Comparison of ENCODE assay signal across 8 cellular contexts in the genomic region with DNA sequence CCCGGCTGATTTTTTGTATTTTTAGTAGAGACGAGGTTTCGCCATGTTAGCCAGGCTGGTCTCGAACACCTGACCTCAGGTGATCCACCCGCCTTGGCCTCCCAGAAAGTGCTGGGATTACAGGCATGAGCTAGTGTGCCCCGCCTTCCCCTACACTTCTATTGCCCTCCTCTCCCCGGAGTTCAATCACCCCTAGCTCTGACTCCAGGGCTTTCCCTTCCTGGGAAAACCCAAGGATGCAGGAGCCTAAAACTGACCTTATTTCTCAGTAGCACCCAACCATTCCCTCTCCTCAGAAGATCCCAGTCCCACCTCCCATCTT. TPM values are rescaled to one million over a fixed set of nuclear protein-coding genes. Genes with fewer than 3 reads are reported as not detected.
DNase-seq lines count a peak whose midpoint lies in the region; ATAC-seq and TF ChIP-seq lines count a peak whose summit lies in the region.
"Not testable (repeated sequence)": the region's sequence is repeated elsewhere in the genome, so short reads cannot be mapped to it uniquely, and the experiment has no call there.

No MANE protein-coding gene starts in this region.

- H2AFZ ChIP-seq in IMR-90 (replicated peaks; ENCODE audit: low read length, poor library complexity); neural progenitor cell (replicated peaks): not testable (repeated sequence)

- H4K91ac ChIP-seq in IMR-90 (ENCODE audit: insufficient read depth, low read depth, low read length), result not testable (repeated sequence)

- POLR2A ChIA-PET in IMR-90 (lab: Charles Lee; ENCODE audit: unreplicated experiment); WTC11 (lab: Charles Lee): not testable (repeated sequence)

- H3K4me1 Mint-ChIP-seq in WTC11, result peaks cover 29% of the 10 kb centered on the region
- H3K4me1 Mint-ChIP-seq in activated naive CD4-positive, alpha-beta T cell treated with anti-CD3 and anti-CD28 coated beads, Interleukin-2, amount 50 U/mL, for 24 hours, result peaks cover 48% of the 10 kb centered on the region
- H3K4me1 Mint-ChIP-seq in dendritic cell treated with granulocyte-macrophage colony-stimulating factor and Interleukin-4, amounts not matched to agents 40 ng/mL and 50 ng/mL, for 4 days (ENCODE audit: low read depth), result peaks cover 47% of the 10 kb centered on the region
- peaks cover 33% of the 10 kb centered on the region for H3K4me1 Mint-ChIP-seq in neural progenitor cell

- not testable (repeated sequence) for BruUV-seq in IMR-90 (replicated peaks; lab: Mats Ljungman, UMichigan)

- WGBS in IMR-90 (ENCODE audit: extremely low coverage in 2 of 2, insufficient read length in 1 of 2), 2 experiments, result no CpG with 5 or more reads among the region's 7 CpGs

- TF ChIP-seq POLR2A in IMR-90 (IDR thresholded peaks at IDR 0.05; ENCODE audit: low read depth, low read length), result not testable (repeated sequence)

- H3K27ac Mint-ChIP-seq in WTC11; activated naive CD4-positive, alpha-beta T cell treated with anti-CD3 and anti-CD28 coated beads, Interleukin-2, amount 50 U/mL, for 24 hours: not testable (repeated sequence)
- H3K27ac Mint-ChIP-seq in dendritic cell treated with granulocyte-macrophage colony-stimulating factor and Interleukin-4, amounts not matched to agents 40 ng/mL and 50 ng/mL, for 4 days, result peak overlapping the region; percentile 84
- H3K27ac Mint-ChIP-seq in neural progenitor cell, result peak overlapping the region; percentile 4

- peak overlapping the region; percentile 38 for H4K5ac ChIP-seq in IMR-90 (ENCODE audit: low read depth, low read length)

- peaks cover 21 to 67% of the 10 kb centered on the region in 2 experiments; a peak in 3 of 4 replicates for H3K79me1 ChIP-seq in IMR-90 (ENCODE audit: low read depth in 1 of 2, low read length in 2 of 2)

- not testable (repeated sequence) for H2BK15ac ChIP-seq in IMR-90 (ENCODE audit: low read depth, low read length)

- H3K14ac ChIP-seq in IMR-90 (replicated peaks; ENCODE audit: low read depth, low read length), result not testable (repeated sequence)

- not testable (repeated sequence) for H3K9me1 ChIP-seq in IMR-90 (ENCODE audit: insufficient read depth, low read length)

- 0 out of 2 replicates have a peak overlapping the region, but pooled peaks have one; percentile 4 for H2AK5ac ChIP-seq in IMR-90 (ENCODE audit: low read depth, low read length)

- H3K9me3 ChIP-seq in BLaER1 treated with 17β-estradiol and CSF1 and Interleukin-3, amounts not matched to agents 10 nM and 100 nM (replicated peaks in 1 of 11); IMR-90 (ENCODE audit: control insufficient read depth, insufficient read depth, low read length); left lung; neural progenitor cell (ENCODE audit: low read depth); stomach smooth muscle (ENCODE audit: control insufficient read depth in 2 of 2, low read length in 2 of 2): not testable (repeated sequence)

- ATAC-seq in IMR-90 (ENCODE audit: low read depth); WTC11; left lung: not testable (repeated sequence)

- H3K4me2 ChIP-seq in BLaER1 treated with 17β-estradiol and CSF1 and Interleukin-3, amounts not matched to agents 10 nM and 100 nM, result peak overlapping the region; percentile 93 to 100 (median 99)
- not testable (repeated sequence) for H3K4me2 ChIP-seq in IMR-90 (ENCODE audit: low read depth, low read length)
- peak overlapping the region; percentile 29 for H3K4me2 ChIP-seq in neural progenitor cell

- H2AK9ac ChIP-seq in IMR-90 (replicated peaks; ENCODE audit: low read depth, low read length, poor library complexity), result peak overlapping the region; percentile 60

- dilution Hi-C loops in IMR-90 (cut with HindIII; ENCODE audit: low sequenced_read_pairs, unreplicated experiment), result not testable (repeated sequence)

- H4K20me1 ChIP-seq in BLaER1 treated with 17β-estradiol and CSF1 and Interleukin-3, amounts not matched to agents 10 nM and 100 nM, result peaks cover 26 to 96% (median 80%) of the 10 kb centered on the region in 11 experiments; a peak in 21 of 22 replicates
- H4K20me1 ChIP-seq in IMR-90 (ENCODE audit: insufficient read depth, low read length) (peaks cover 26% of the 10 kb centered on the region; the same call in 1 of the 2 replicates), neural progenitor cell (ENCODE audit: low read depth) (peaks cover 31% of the 10 kb centered on the region)

- not testable (repeated sequence) for DNase-seq in IMR-90; WTC11 (ENCODE audit: low spot score); left lung; neural progenitor cell (ENCODE audit: low spot score)

- peaks cover 42% of the 10 kb centered on the region for H3F3A ChIP-seq in neural progenitor cell (ENCODE audit: low read depth)

- peaks cover 47% of the 10 kb centered on the region for H3K79me2 ChIP-seq in neural progenitor cell (ENCODE audit: low read depth)

- H3K4me3 Mint-ChIP-seq in WTC11 (peak overlapping the region; percentile 73), neural progenitor cell (peak overlapping the region; percentile 91)
- peak overlapping the region; percentile 89 for H3K4me3 Mint-ChIP-seq in activated naive CD4-positive, alpha-beta T cell treated with anti-CD3 and anti-CD28 coated beads, Interleukin-2, amount 50 U/mL, for 24 hours
- H3K4me3 Mint-ChIP-seq in dendritic cell treated with granulocyte-macrophage colony-stimulating factor and Interleukin-4, amounts not matched to agents 40 ng/mL and 50 ng/mL, for 4 days, result peak overlapping the region; percentile 83

- H2BK120ac ChIP-seq in IMR-90 (ENCODE audit: low read depth, low read length), result not testable (repeated sequence)

- CTCF ChIA-PET in IMR-90 (lab: Yijun Ruan, JAX), result interaction anchor here (0.7 kb wide), 1 partner anchor 84 kb away, joined by 3 read pairs; no protein-coding TSS in a partner anchor
- CTCF ChIA-PET in WTC11 (lab: Charles Lee), result interaction anchor here (0.6 to 13.4 kb wide), 2 partner anchors 18 to 54 kb away, joined by 8 to 195 read pairs; no protein-coding TSS in a partner anchor

- intact Hi-C loops in IMR-90 (cut with micrococcal nuclease), result loop anchor here (1.0 to 10.0 kb wide), 4 partner anchors 51 to 572 kb away; a partner anchor contains a TSS
- intact Hi-C loops in dendritic cell treated with granulocyte-macrophage colony-stimulating factor and Interleukin-4, amounts not matched to agents 40 ng/mL and 50 ng/mL, for 4 days (cut with micrococcal nuclease); left lung (cut with DNase I): not testable (repeated sequence)

- not testable (repeated sequence) for H3K56ac ChIP-seq in IMR-90 (ENCODE audit: extremely low read depth, insufficient read depth, low read length)

- TF ChIP-seq RAD21 in IMR-90 (IDR thresholded peaks at IDR 0.05; ENCODE audit: low read length), result not testable (repeated sequence)

- peak overlapping the region in 5 of 10 experiments; percentile 90 to 99 (median 94); a peak in 8 of 20 replicates for H3K4me3 ChIP-seq in BLaER1 treated with 17β-estradiol and CSF1 and Interleukin-3, amounts not matched to agents 10 nM and 100 nM
- not testable (repeated sequence) for H3K4me3 ChIP-seq in IMR-90 (ENCODE audit: insufficient read depth, low read depth, low read length); neural progenitor cell
- H3K4me3 ChIP-seq in left lung, result peak overlapping the region in 1 of 2 donors; percentile 86
- H3K4me3 ChIP-seq in stomach smooth muscle (ENCODE audit: low read length in 2 of 2), result peak overlapping the region in 1 of 2 donors; percentile 89

- not testable (repeated sequence) for H3K9me3 Mint-ChIP-seq in WTC11; activated naive CD4-positive, alpha-beta T cell treated with anti-CD3 and anti-CD28 coated beads, Interleukin-2, amount 50 U/mL, for 24 hours; dendritic cell treated with granulocyte-macrophage colony-stimulating factor and Interleukin-4, amounts not matched to agents 40 ng/mL and 50 ng/mL, for 4 days; neural progenitor cell

- H4K8ac ChIP-seq in IMR-90 (ENCODE audit: low read depth in 2 of 2, low read length in 2 of 2), result not testable (repeated sequence)

- 0 out of 22 replicates have a peak overlapping the region, but pooled peaks of 3 of the 11 experiments have one; percentile 15 to 83 (median 24) for H3K9ac ChIP-seq in BLaER1 treated with 17β-estradiol and CSF1 and Interleukin-3, amounts not matched to agents 10 nM and 100 nM
- H3K9ac ChIP-seq in IMR-90 (ENCODE audit: low read depth, low read length); neural progenitor cell; stomach smooth muscle (ENCODE audit: low read length in 2 of 2): not testable (repeated sequence)

- H3K27ac ChIP-seq in BLaER1 treated with 17β-estradiol and CSF1 and Interleukin-3, amounts not matched to agents 10 nM and 100 nM, result peak overlapping the region in 6 of 11 experiments; percentile 20 to 77 (median 51); a peak in 6 of 22 replicates
- H3K27ac ChIP-seq in IMR-90 (ENCODE audit: insufficient read depth, low read length); neural progenitor cell: not testable (repeated sequence)
- peak overlapping the region; percentile 46 to 78 for H3K27ac ChIP-seq in left lung
- H3K27ac ChIP-seq in stomach smooth muscle (ENCODE audit: low read length), result peak overlapping the region; percentile 46

- not testable (repeated sequence) for H3K18ac ChIP-seq in IMR-90 (ENCODE audit: low read depth, low read length)

- H3K4ac ChIP-seq in IMR-90 (ENCODE audit: low read depth, low read length), result not testable (repeated sequence)

- H2BK20ac ChIP-seq in IMR-90 (ENCODE audit: low read depth, low read length), result not testable (repeated sequence)

- TF ChIP-seq CTCF in IMR-90 (conservative IDR thresholded peaks at IDR 0.05; ENCODE audit: low read depth, low read length); WTC11 (IDR thresholded peaks at IDR 0.05); left lung (IDR thresholded peaks at IDR 0.05); neural progenitor cell (IDR thresholded peaks at IDR 0.05): not testable (repeated sequence)

- in situ Hi-C loops in IMR-90 (cut with MboI; ENCODE audit: low sequenced_read_pairs), result not testable (repeated sequence)

- H3K4me1 ChIP-seq in BLaER1 treated with 17β-estradiol and CSF1 and Interleukin-3, amounts not matched to agents 10 nM and 100 nM, result peaks cover 39 to 64% (median 58%) of the 10 kb centered on the region in 10 experiments
- peaks cover 23% of the 10 kb centered on the region for H3K4me1 ChIP-seq in IMR-90 (ENCODE audit: control insufficient read depth, insufficient read depth, low read length)
- H3K4me1 ChIP-seq in left lung, result peaks cover 20 to 55% of the 10 kb centered on the region in 2 donors
- peaks cover 10% of the 10 kb centered on the region for H3K4me1 ChIP-seq in neural progenitor cell
- H3K4me1 ChIP-seq in stomach smooth muscle (ENCODE audit: control insufficient read depth, insufficient read depth, low read length), result peaks cover 40% of the 10 kb centered on the region

- not testable (repeated sequence) for H3K27me3 Mint-ChIP-seq in WTC11 (ENCODE audit: low read depth); activated naive CD4-positive, alpha-beta T cell treated with anti-CD3 and anti-CD28 coated beads, Interleukin-2, amount 50 U/mL, for 24 hours; dendritic cell treated with granulocyte-macrophage colony-stimulating factor and Interleukin-4, amounts not matched to agents 40 ng/mL and 50 ng/mL, for 4 days; neural progenitor cell (ENCODE audit: insufficient read depth, low read depth)

- H3K27me3 ChIP-seq in BLaER1 treated with 17β-estradiol and CSF1 and Interleukin-3, amounts not matched to agents 10 nM and 100 nM; IMR-90 (ENCODE audit: control insufficient read depth, insufficient read depth, low read length); left lung; neural progenitor cell; stomach smooth muscle (ENCODE audit: control insufficient read depth in 1 of 2, insufficient read depth in 2 of 2, low read length in 2 of 2): not testable (repeated sequence)

- H2BK5ac ChIP-seq in IMR-90 (ENCODE audit: low read depth, low read length, poor library complexity, severe bottlenecking), result not testable (repeated sequence)

- not testable (repeated sequence) for H3K23ac ChIP-seq in IMR-90 (ENCODE audit: low read depth, low read length)

- peaks cover 45 to 58% (median 52%) of the 10 kb centered on the region in 11 experiments for H3K36me3 ChIP-seq in BLaER1 treated with 17β-estradiol and CSF1 and Interleukin-3, amounts not matched to agents 10 nM and 100 nM
- peaks cover 29% of the 10 kb centered on the region for H3K36me3 ChIP-seq in IMR-90 (ENCODE audit: control insufficient read depth, insufficient read depth, low read length)
- H3K36me3 ChIP-seq in left lung, result peaks cover 0 to 46% of the 10 kb centered on the region in 2 donors
- H3K36me3 ChIP-seq in neural progenitor cell, result not testable (repeated sequence)
- H3K36me3 ChIP-seq in stomach smooth muscle (ENCODE audit: control insufficient read depth in 2 of 2, insufficient read depth in 2 of 2, low read length in 2 of 2), result peaks cover 26 to 27% of the 10 kb centered on the region in 2 donors

- H3K36me3 Mint-ChIP-seq in WTC11 (peaks cover 31% of the 10 kb centered on the region), neural progenitor cell (peaks cover 19% of the 10 kb centered on the region)
- not testable (repeated sequence) for H3K36me3 Mint-ChIP-seq in activated naive CD4-positive, alpha-beta T cell treated with anti-CD3 and anti-CD28 coated beads, Interleukin-2, amount 50 U/mL, for 24 hours
- peaks cover 71% of the 10 kb centered on the region for H3K36me3 Mint-ChIP-seq in dendritic cell treated with granulocyte-macrophage colony-stimulating factor and Interleukin-4, amounts not matched to agents 40 ng/mL and 50 ng/mL, for 4 days (ENCODE audit: low read depth)

RNA-seq across cellular contexts. Expression of a gene that starts 0.6 kb away (rescaled TPM):
- total RNA-seq in IMR-90 (2012; rRNA removed) (5.6 and 5.8 TPM in 2 replicates), WTC11 (2021) (14.1 to 15.4 TPM (median 14.5 TPM) in 3 replicates), left lung (10 to 100 TPM; 15.2 to 27.9 TPM), neural progenitor cell (ENCODE audit: low replicate concordance) (9.9 and 21.1 TPM in 2 replicates)
- polyA plus RNA-seq in IMR-90 (2012; rRNA removed), result 35.1 and 37.8 TPM in 2 replicates
- 30.6 and 33.4 TPM in 2 replicates for polyA plus RNA-seq in IMR-90 (2012; cell fraction: cytosol; rRNA removed)
- 194 and 345 TPM in 2 replicates for polyA plus RNA-seq in IMR-90 (2012; cell fraction: nucleus; rRNA removed; ENCODE audit: low replicate concordance)

RNA-seq across cellular contexts. Expression of a gene that starts 11.6 kb away (rescaled TPM):
- total RNA-seq in IMR-90 (2012; rRNA removed) (32.5 and 35.8 TPM in 2 replicates), WTC11 (2021) (68.4 to 79.4 TPM (median 72.4 TPM) in 3 replicates), left lung (10 to 100 TPM; 23.4 to 48.1 TPM), neural progenitor cell (ENCODE audit: low replicate concordance) (43.8 and 47.8 TPM in 2 replicates)
- 49.9 and 51.7 TPM in 2 replicates for polyA plus RNA-seq in IMR-90 (2012; rRNA removed)
- polyA plus RNA-seq in IMR-90 (2012; cell fraction: cytosol; rRNA removed), result 11.8 and 18.6 TPM in 2 replicates
- polyA plus RNA-seq in IMR-90 (2012; cell fraction: nucleus; rRNA removed; ENCODE audit: low replicate concordance), result 170 and 206 TPM in 2 replicates

RNA-seq across cellular contexts. Expression of a gene that starts 22.1 kb away (rescaled TPM):
- total RNA-seq in IMR-90 (2012; rRNA removed) (11,536 and 12,939 TPM in 2 replicates), WTC11 (2021) (4,276 to 4,694 TPM (median 4,682 TPM) in 3 replicates), left lung (1,000 to 10,000 TPM; 1,126 to 2,070 TPM), neural progenitor cell (ENCODE audit: low replicate concordance) (3,866 and 6,177 TPM in 2 replicates)
- polyA plus RNA-seq in IMR-90 (2012; rRNA removed), result 21,893 and 22,387 TPM in 2 replicates
- 8,363 and 20,126 TPM in 2 replicates for polyA plus RNA-seq in IMR-90 (2012; cell fraction: cytosol; rRNA removed)
- polyA plus RNA-seq in IMR-90 (2012; cell fraction: nucleus; rRNA removed; ENCODE audit: low replicate concordance), result 5,196 and 8,980 TPM in 2 replicates

RNA-seq across cellular contexts. Expression of a gene that starts 50.7 kb away (rescaled TPM):
- total RNA-seq in IMR-90 (2012; rRNA removed) (262 and 279 TPM in 2 replicates), WTC11 (2021) (333 to 354 TPM (median 334 TPM) in 3 replicates), left lung (100 to 1,000 TPM; 159 to 171 TPM), neural progenitor cell (ENCODE audit: low replicate concordance) (381 and 412 TPM in 2 replicates)
- 99.8 and 116 TPM in 2 replicates for polyA plus RNA-seq in IMR-90 (2012; rRNA removed)
- polyA plus RNA-seq in IMR-90 (2012; cell fraction: cytosol; rRNA removed), result 56.6 and 65.1 TPM in 2 replicates
- 126 and 164 TPM in 2 replicates for polyA plus RNA-seq in IMR-90 (2012; cell fraction: nucleus; rRNA removed; ENCODE audit: low replicate concordance)
